In the genomic region with DNA sequence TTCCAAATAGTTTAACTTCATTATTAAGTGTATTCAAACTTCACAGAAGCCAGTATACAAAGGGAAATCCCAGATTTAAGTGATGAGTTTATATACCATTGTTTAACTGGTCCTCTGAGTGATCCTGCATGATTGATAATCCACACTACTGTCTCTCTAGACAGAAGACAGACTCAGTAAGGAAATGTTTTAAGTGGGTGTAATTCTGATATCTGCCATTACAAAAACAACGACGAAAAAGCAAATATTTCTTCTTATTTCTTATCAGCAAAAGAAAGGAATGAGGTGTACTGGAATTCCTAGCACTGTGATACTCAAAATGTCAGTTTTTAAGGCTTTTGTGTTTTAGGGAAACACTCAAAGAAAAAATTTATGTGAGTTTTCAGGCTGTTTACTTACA, we compare ENCODE assay signal across 20 cellular contexts.
"Had no signal": no experiment of that assay in that cellular context is flagged by ENCODE, and none has a peak within 500 bp of the region (broad histone marks: within the 10 kb centered on the region; RNA-seq: fewer than 3 reads in every experiment).

No MANE protein-coding gene starts in this region.

- H3K27ac ChIP-seq: dorsolateral prefrontal cortex, epithelial cell of prostate, neural progenitor cell, parathyroid adenoma, right lobe of liver, suprapubic skin, transverse colon, upper lobe of right lung, uterus had no signal

- H3K27me3 ChIP-seq: dorsolateral prefrontal cortex, neural progenitor cell, right lobe of liver, suprapubic skin, transverse colon, upper lobe of right lung, uterus had no signal

- DNase-seq: dorsolateral prefrontal cortex; effector CD4-positive, alpha-beta T cell; kidney; midbrain; naive thymus-derived CD4-positive, alpha-beta T cell; right lobe of liver; small intestine; stimulated activated CD4-positive, alpha-beta T cell treated with anti-CD3 and anti-CD28 coated beads, Interleukin-15, amount 100 ng/mL, for 24 hours; stimulated activated CD4-positive, alpha-beta T cell treated with anti-CD3 and anti-CD28 coated beads, Interleukin-2, amount 100 ng/mL, for 48 hours; stimulated activated naive CD4-positive, alpha-beta T cell; stimulated activated naive CD8-positive, alpha-beta T cell treated with anti-CD3 and anti-CD28 coated beads, Interleukin-15, amount 100 ng/mL, for 72 hours; transverse colon; upper lobe of right lung; uterus had no signal

- H3K36me3 ChIP-seq: neural progenitor cell, right lobe of liver, suprapubic skin, transverse colon, upper lobe of right lung, uterus had no signal

- H3K4me1 ChIP-seq: neural progenitor cell, suprapubic skin, transverse colon, upper lobe of right lung, uterus had no signal

- ATAC-seq: esophagus mucosa; naive thymus-derived CD4-positive, alpha-beta T cell; stimulated activated naive CD8-positive, alpha-beta T cell treated with anti-CD3 and anti-CD28 coated beads, Interleukin-15, amount 100 ng/mL, for 72 hours; upper lobe of right lung had no signal

- H3K9me3 ChIP-seq: right lobe of liver, suprapubic skin, transverse colon, upper lobe of right lung had no signal

- H3K4me3 ChIP-seq: dorsolateral prefrontal cortex, lung, neural progenitor cell, right lobe of liver, suprapubic skin, transverse colon, upper lobe of right lung, uterus had no signal
